ENCODE assay signal across 8 cellular contexts in the genomic region with DNA sequence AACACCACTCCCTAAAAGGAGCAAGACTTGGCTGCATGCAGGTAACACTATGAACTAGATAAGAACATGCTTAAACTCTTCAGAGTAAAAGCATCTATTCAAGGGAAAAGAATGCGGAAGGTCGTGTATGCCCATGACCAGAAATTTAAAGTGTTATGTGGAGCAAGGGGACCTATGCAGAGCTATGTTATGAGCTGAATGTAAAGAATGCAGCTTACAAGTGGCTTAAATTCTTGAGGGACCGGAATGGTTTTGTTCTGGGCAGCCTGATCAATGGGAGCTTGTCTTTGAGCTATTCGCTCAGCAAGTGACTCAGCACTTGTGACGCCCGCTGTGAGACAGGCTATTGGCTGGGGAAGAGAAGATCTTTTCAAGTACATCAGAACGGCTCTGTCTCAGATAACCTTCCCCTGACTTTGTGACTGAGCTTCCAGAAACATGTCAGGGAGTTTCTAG.
DNase-seq lines count a peak whose midpoint lies in the region; TF ChIP-seq lines count a peak whose summit lies in the region.

No MANE protein-coding gene starts in this region.

- no peaks in the 10 kb centered on the region for H3K36me3 Mint-ChIP-seq in brain

- H3K27ac Mint-ChIP-seq in brain, result peak overlapping the region in 3 of 5 experiments; percentile 39 to 69 (median 63)

- no peaks in the 10 kb centered on the region for H3K36me3 ChIP-seq in HUES48 (ENCODE audit: control insufficient read depth, insufficient read depth, low read length)
- no peaks in the 10 kb centered on the region for H3K36me3 ChIP-seq in WERI-Rb-1

- no peaks in the 10 kb centered on the region for H3K27me3 ChIP-seq in HUES48 (ENCODE audit: control insufficient read depth, insufficient read depth, low read length)
- H3K27me3 ChIP-seq in WERI-Rb-1 (ENCODE audit: insufficient read depth, low read depth, severe bottlenecking), result peaks cover 7% of the 10 kb centered on the region

- peaks cover 19% of the 10 kb centered on the region for H3K4me1 ChIP-seq in HUES48 (ENCODE audit: control insufficient read depth, insufficient read depth, low read length)

- H3K9me3 Mint-ChIP-seq in brain, result peaks cover 0 to 22% (median 14%) of the 10 kb centered on the region in 5 experiments

- H3K27ac ChIP-seq in HUES48 (ENCODE audit: low read depth, low read length) (peak overlapping the region; percentile 96), WERI-Rb-1 (no peak overlapping the region)

- H3K4me3 Mint-ChIP-seq in brain, result peak overlapping the region in 1 of 5 experiments; percentile 7

- H3K4me3 ChIP-seq in HUES48 (ENCODE audit: low read depth, low read length), result peak overlapping the region; percentile 8; the same call in 1 of the 2 replicates
- H3K4me3 ChIP-seq in skeletal muscle cell (ENCODE audit: low read depth, low read length), result no peak overlapping the region
- no peak overlapping the region for H3K4me3 ChIP-seq in WERI-Rb-1 (ENCODE audit: low read depth, low read length)

- DNase-seq in iPS DF 4.7 (ENCODE audit: extremely low read depth, low spot score), result peak; percentile 93
- DNase-seq in skeletal muscle cell (ENCODE audit: low read depth), result peak; percentile 90
- DNase-seq in dermis blood vessel endothelial cell, result no peak
- DNase-seq in NCI-H524 (lab: John Stamatoyannopoulos, UW), result no peak
- no peak for DNase-seq in NCI-H524 treated with DMSO at 0.1 percent for 48 hours (lab: John Stamatoyannopoulos, UW)
- DNase-seq in WERI-Rb-1, result no peak

- TF ChIP-seq CTCF in brain (conservative IDR thresholded peaks at IDR 0.05), result no peak
- TF ChIP-seq CTCF in WERI-Rb-1 (IDR thresholded peaks at IDR 0.05; ENCODE audit: low read depth, low read length), result no peak

- H3K9ac ChIP-seq in HUES48 (ENCODE audit: low read depth, low read length), result peak overlapping the region; percentile 30

- peaks cover 19% of the 10 kb centered on the region for H3K4me1 Mint-ChIP-seq in brain

- peaks cover 4% of the 10 kb centered on the region for H3K27me3 Mint-ChIP-seq in brain

- H3K9me3 ChIP-seq in HUES48 (ENCODE audit: control insufficient read depth, insufficient read depth, low read length) (peaks cover 5% of the 10 kb centered on the region), WERI-Rb-1 (ENCODE audit: severe bottlenecking) (no peaks in the 10 kb centered on the region)

Comparison
In these comparisons a context has a peak if more than half of its experiments do, and no peak if none do; other contexts are left out.
1. DNase-seq: peak in iPS DF 4.7 (single experiment) and skeletal muscle cell (single experiment); none in dermis blood vessel endothelial cell (single experiment), NCI-H524 (0 of 2), NCI-H524 treated with DMSO at 0.1 percent for 48 hours (single experiment) and WERI-Rb-1 (single experiment).